Comparison of ENCODE assay signal across 8 cellular contexts in the genomic region with DNA sequence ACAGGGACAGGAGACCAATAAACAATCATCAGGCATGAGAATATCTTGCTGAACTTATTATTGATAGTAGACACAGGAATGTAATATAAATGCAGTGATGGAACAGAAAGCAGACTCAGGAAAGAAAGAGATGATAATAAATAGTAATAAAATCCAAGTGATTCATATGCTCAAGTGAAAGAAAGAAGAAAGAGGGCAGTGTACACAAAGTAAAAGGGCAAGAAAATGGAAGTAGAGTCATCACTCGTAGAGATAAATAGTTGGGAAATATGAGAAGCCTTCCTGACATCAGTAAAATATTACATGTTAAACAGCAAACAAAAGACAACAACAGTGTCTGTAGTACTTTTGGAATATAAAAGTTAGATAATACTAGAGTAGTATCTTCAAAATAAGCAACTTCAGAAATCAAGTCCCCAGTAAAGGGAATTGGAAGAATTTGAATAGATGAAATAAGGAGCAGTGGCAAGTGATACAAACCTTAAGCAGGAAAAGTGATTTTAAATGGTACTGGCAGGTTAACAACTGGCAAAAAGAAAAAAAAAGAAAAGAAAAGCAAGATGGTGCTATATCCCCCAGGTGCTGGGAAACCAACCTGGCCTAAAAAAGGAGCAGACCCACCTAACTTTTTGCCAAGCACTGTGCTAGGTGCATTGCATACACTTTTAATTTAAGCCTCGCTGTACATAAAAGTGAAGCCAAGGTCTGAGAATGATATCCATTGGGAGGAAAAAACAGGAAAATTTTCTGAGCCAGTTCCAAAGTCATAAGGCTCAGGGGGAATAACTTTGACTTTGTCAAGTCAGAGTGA.
DNase-seq lines count a peak whose midpoint lies in the region; ATAC-seq and TF ChIP-seq lines count a peak whose summit lies in the region.

No MANE protein-coding gene starts in this region.

- H3K9ac ChIP-seq in IMR-90 (ENCODE audit: low read depth, low read length), result peak overlapping the region; percentile 33; the same call in 1 of the 2 replicates

- intact Hi-C loops in IMR-90 (cut with micrococcal nuclease), result loop anchor here (5.0 kb wide), 3 partner anchors 85 to 290 kb away; no protein-coding TSS in a partner anchor
- intact Hi-C loops in esophagus squamous epithelium (cut with DNase I), result no loop called here

- H3K27me3 ChIP-seq in AG04450 (ENCODE audit: control insufficient read depth, insufficient read depth, low read length) (no peaks in the 10 kb centered on the region), IMR-90 (ENCODE audit: control insufficient read depth, insufficient read depth, low read length) (no peaks in the 10 kb centered on the region), esophagus squamous epithelium (no peaks in the 10 kb centered on the region), osteoblast (ENCODE audit: insufficient read depth, low read length) (no peaks in the 10 kb centered on the region), MG63 (no peaks in the 10 kb centered on the region)

- peak overlapping the region; percentile 26 for H3K14ac ChIP-seq in IMR-90 (replicated peaks; ENCODE audit: low read depth, low read length)

- H4K5ac ChIP-seq in IMR-90 (ENCODE audit: low read depth, low read length), result peak overlapping the region; percentile 76; the same call in 1 of the 2 replicates

- H3K9me3 ChIP-seq in AG04450 (ENCODE audit: control insufficient read depth, insufficient read depth, low read length) (no peaks in the 10 kb centered on the region), IMR-90 (ENCODE audit: control insufficient read depth, insufficient read depth, low read length) (no peaks in the 10 kb centered on the region), esophagus squamous epithelium (no peaks in the 10 kb centered on the region), osteoblast (ENCODE audit: low read depth, low read length) (no peaks in the 10 kb centered on the region), MG63 (no peaks in the 10 kb centered on the region)

- peak overlapping the region; percentile 95 for H2BK5ac ChIP-seq in IMR-90 (ENCODE audit: low read depth, low read length, poor library complexity, severe bottlenecking)

- no peaks in the 10 kb centered on the region for H4K20me1 ChIP-seq in IMR-90 (ENCODE audit: insufficient read depth, low read length)
- no peaks in the 10 kb centered on the region for H4K20me1 ChIP-seq in osteoblast (ENCODE audit: insufficient read depth, low read length)

- CTCF ChIA-PET in AG04450 (lab: Charles Lee), result interaction anchor here (0.8 to 1.1 kb wide), 3 partner anchors 288 to 585 kb away, joined by 3 to 8 read pairs (median 5); no protein-coding TSS in a partner anchor
- CTCF ChIA-PET in IMR-90 (lab: Yijun Ruan, JAX), result interaction anchor here (1.0 to 1.2 kb wide), 2 partner anchors 17 to 290 kb away, joined by 3 to 4 read pairs; no protein-coding TSS in a partner anchor

- peak overlapping the region; percentile 92 for H3K18ac ChIP-seq in IMR-90 (ENCODE audit: low read depth, low read length)

- in situ Hi-C loops in IMR-90 (cut with MboI; ENCODE audit: low sequenced_read_pairs), result loop anchor here (5.0 kb wide), 1 partner anchor 85 kb away; no protein-coding TSS in a partner anchor

- peaks cover 0 to 6% of the 10 kb centered on the region in 2 experiments; a peak in 1 of 4 replicates for H3K79me1 ChIP-seq in IMR-90 (ENCODE audit: low read depth in 1 of 2, low read length in 2 of 2)

- H3K27ac ChIP-seq in AG04450 (ENCODE audit: low read depth, low read length), result peak overlapping the region; percentile 87
- H3K27ac ChIP-seq in IMR-90 (ENCODE audit: insufficient read depth, low read length), result peak overlapping the region; percentile 84
- peak overlapping the region; percentile 69 to 81 (median 72) for H3K27ac ChIP-seq in esophagus squamous epithelium
- peak overlapping the region; percentile 94 for H3K27ac ChIP-seq in osteoblast (ENCODE audit: low read depth, low read length)

- 0 out of 2 replicates have a peak, but pooled peaks have one; percentile 21 for TF ChIP-seq POLR2A in IMR-90 (IDR thresholded peaks at IDR 0.05; ENCODE audit: low read depth, low read length)
- no peak for TF ChIP-seq POLR2A in esophagus squamous epithelium (IDR thresholded peaks at IDR 0.05)

- H3K4ac ChIP-seq in IMR-90 (ENCODE audit: low read depth, low read length), result peak overlapping the region; percentile 64

- dilution Hi-C loops in IMR-90 (cut with HindIII; ENCODE audit: low sequenced_read_pairs, unreplicated experiment), result no loop called here

- POLR2A ChIA-PET in AG04450 (lab: Yijun Ruan, JAX) (interaction anchor here (0.5 to 1.6 kb wide), 7 partner anchors 21 to 561 kb away, joined by 3 to 19 read pairs (median 3); partner anchors contain the start of gene ZFP36L1), IMR-90 (lab: Charles Lee; ENCODE audit: unreplicated experiment) (interaction anchor here (0.6 to 1.1 kb wide), 2 partner anchors 31 to 561 kb away, joined by 3 to 4 read pairs; partner anchors contain the start of gene ZFP36L1)

- peak; percentile 27; the same call in 1 of the 2 replicates for TF ChIP-seq RAD21 in IMR-90 (IDR thresholded peaks at IDR 0.05; ENCODE audit: low read length)

- peak overlapping the region in 1 of 2 experiments; percentile 33; a peak in 2 of 4 replicates for H4K8ac ChIP-seq in IMR-90 (ENCODE audit: low read depth in 2 of 2, low read length in 2 of 2)

- peak overlapping the region; percentile 85 for H2BK120ac ChIP-seq in IMR-90 (ENCODE audit: low read depth, low read length)

- DNase-seq in AG04450 (ENCODE audit: low read depth, low spot score) (no peak), IMR-90 (peak; percentile 62), esophagus squamous epithelium (lab: John Stamatoyannopoulos, UW) (no peak), osteoblast (ENCODE audit: insufficient read length, low spot score, missing footprints) (no peak), GOT3 (lab: John Stamatoyannopoulos, UW) (no peak), left lobe of liver (ENCODE audit: low spot score) (no peak), T-helper 1 cell (no peak), MG63 (no peak)

- H3K4me3 ChIP-seq in AG04450 (ENCODE audit: low read depth, low read length), result no peak overlapping the region
- H3K4me3 ChIP-seq in IMR-90 (ENCODE audit: insufficient read depth, low read depth, low read length), result no peak overlapping the region
- no peak overlapping the region for H3K4me3 ChIP-seq in esophagus squamous epithelium
- no peak overlapping the region for H3K4me3 ChIP-seq in osteoblast (ENCODE audit: insufficient read depth, low read length)
- no peak overlapping the region for H3K4me3 ChIP-seq in MG63

- H4K91ac ChIP-seq in IMR-90 (ENCODE audit: insufficient read depth, low read depth, low read length), result peak overlapping the region; percentile 7; the same call in 1 of the 2 replicates

- H3K4me1 ChIP-seq in IMR-90 (ENCODE audit: control insufficient read depth, insufficient read depth, low read length), result peaks cover 16% of the 10 kb centered on the region
- peaks cover 20 to 56% (median 34%) of the 10 kb centered on the region in 3 donors for H3K4me1 ChIP-seq in esophagus squamous epithelium
- H3K4me1 ChIP-seq in osteoblast (ENCODE audit: insufficient read depth, low read length), result peaks cover 35% of the 10 kb centered on the region

- peak overlapping the region; percentile 27 for H2AK5ac ChIP-seq in IMR-90 (ENCODE audit: low read depth, low read length)

- BruUV-seq in IMR-90 (replicated peaks; lab: Mats Ljungman, UMichigan), result no TSS peak

- H2BK15ac ChIP-seq in IMR-90 (ENCODE audit: low read depth, low read length), result peak overlapping the region; percentile 53; the same call in 1 of the 3 replicates

- no peak overlapping the region for H2AFZ ChIP-seq in IMR-90 (replicated peaks; ENCODE audit: low read length, poor library complexity)
- H2AFZ ChIP-seq in osteoblast (ENCODE audit: low read length), result no peak overlapping the region

- H3K56ac ChIP-seq in IMR-90 (ENCODE audit: extremely low read depth, insufficient read depth, low read length), result peak overlapping the region; percentile 68; the same call in 1 of the 2 replicates

- peak overlapping the region; percentile 80 for H2BK20ac ChIP-seq in IMR-90 (ENCODE audit: low read depth, low read length)

- TF ChIP-seq CTCF in AG04450 (IDR thresholded peaks at IDR 0.05; ENCODE audit: low read depth, low read length), result no peak
- TF ChIP-seq CTCF in IMR-90 (conservative IDR thresholded peaks at IDR 0.05; ENCODE audit: low read depth, low read length), result no peak; the same call in 1 of the 2 replicates
- TF ChIP-seq CTCF in esophagus squamous epithelium (IDR thresholded peaks at IDR 0.05), result no peak
- no peak for TF ChIP-seq CTCF in osteoblast (IDR thresholded peaks at IDR 0.05; ENCODE audit: extremely low read depth, low read depth, low read length)

- no peak overlapping the region for H2AK9ac ChIP-seq in IMR-90 (replicated peaks; ENCODE audit: low read depth, low read length, poor library complexity)

- H3K4me2 ChIP-seq in IMR-90 (ENCODE audit: low read depth, low read length), result peak overlapping the region; percentile 69
- H3K4me2 ChIP-seq in osteoblast (ENCODE audit: insufficient read depth, low read length), result peak overlapping the region; percentile 59

- no peaks in the 10 kb centered on the region for H3K79me2 ChIP-seq in osteoblast (ENCODE audit: insufficient read depth, low read length)

- H3K36me3 ChIP-seq in IMR-90 (ENCODE audit: control insufficient read depth, insufficient read depth, low read length) (no peaks in the 10 kb centered on the region), esophagus squamous epithelium (no peaks in the 10 kb centered on the region), osteoblast (ENCODE audit: insufficient read depth, low read length) (no peaks in the 10 kb centered on the region), MG63 (no peaks in the 10 kb centered on the region)

- WGBS in IMR-90 (ENCODE audit: extremely low coverage in 2 of 2, insufficient read length in 1 of 2), 2 experiments, result 20% methylated on average over 1 of the region's 2 CpGs; no CpG with 5 or more reads in 1 of the 2 experiments
- WGBS in esophagus squamous epithelium, 2 donors, result 15 to 35% methylated on average over 2 of the region's 2 CpGs

- peak; percentile 25 for ATAC-seq in IMR-90 (ENCODE audit: low read depth)
- ATAC-seq in left lobe of liver, result no peak

- H3K23ac ChIP-seq in IMR-90 (ENCODE audit: low read depth, low read length), result peak overlapping the region; percentile 26

- H3K9me1 ChIP-seq in IMR-90 (ENCODE audit: insufficient read depth, low read length), result peaks cover 11% of the 10 kb centered on the region

TF ChIP-seq in IMR-90, 13 proteins besides CTCF, POLR2A, EP300 and RAD21 (continues in another document):
- no peak for TF ChIP-seq RCOR1 (IDR thresholded peaks at IDR 0.05; ENCODE audit: insufficient replicate concordance, low read length)
- no peak for TF ChIP-seq RFX5 (IDR thresholded peaks at IDR 0.05; ENCODE audit: low read depth, low read length)
- TF ChIP-seq MAFK (IDR thresholded peaks at IDR 0.05; ENCODE audit: low read depth, low read length), result peak; percentile 63; the same call in 1 of the 2 replicates
- TF ChIP-seq CEBPB (IDR thresholded peaks at IDR 0.05; ENCODE audit: low read depth, low read length), result peak; percentile 42; the same call in 1 of the 2 replicates
- TF ChIP-seq CHD1 (IDR thresholded peaks at IDR 0.05; ENCODE audit: low read depth, low read length), result no peak
- TF ChIP-seq BHLHE40 (IDR thresholded peaks at IDR 0.05; ENCODE audit: low read depth, low read length), result no peak
- no peak for TF ChIP-seq FOS (IDR thresholded peaks at IDR 0.05; ENCODE audit: low read depth, low read length)
